11 cellular contexts compared by ENCODE assay signal in genomic region chr3:4835616-4836043, GRCh38.
DNase-seq lines count a peak whose midpoint lies in the region; ATAC-seq and TF ChIP-seq lines count a peak whose summit lies in the region.
"Had no signal": no experiment of that assay in that cellular context is flagged by ENCODE, and none has a peak within 500 bp of the region (broad histone marks: within the 10 kb centered on the region; RNA-seq: fewer than 3 reads in every experiment).

No MANE protein-coding gene starts in this region.

- intact Hi-C loops in lower lobe of right lung (cut with DNase I) = no loop called here

- no peaks in the 10 kb centered on the region for H3K9me3 ChIP-seq in lower lobe of right lung
- H3K9me3 ChIP-seq: SJSA1 had no signal

- H3K4me3 Mint-ChIP-seq in activated naive CD8-positive, alpha-beta T cell treated with anti-CD3 and anti-CD28 coated beads, Interleukin-2, amount 10 ng/mL, durations not matched to agents 7 days and 5 days = peak overlapping the region; percentile 81

- no peaks in the 10 kb centered on the region for H3K9me3 Mint-ChIP-seq in activated naive CD8-positive, alpha-beta T cell treated with anti-CD3 and anti-CD28 coated beads, Interleukin-2, amount 10 ng/mL, durations not matched to agents 7 days and 5 days

- peak overlapping the region; percentile 96 for H3K27ac Mint-ChIP-seq in activated naive CD8-positive, alpha-beta T cell treated with anti-CD3 and anti-CD28 coated beads, Interleukin-2, amount 10 ng/mL, durations not matched to agents 7 days and 5 days

- H3K36me3 Mint-ChIP-seq in activated naive CD8-positive, alpha-beta T cell treated with anti-CD3 and anti-CD28 coated beads, Interleukin-2, amount 10 ng/mL, durations not matched to agents 7 days and 5 days = peaks cover 39% of the 10 kb centered on the region

- H3K27ac ChIP-seq in lower lobe of right lung = no peak overlapping the region
- H3K27ac ChIP-seq: SJSA1 had no signal

- no peak overlapping the region for H3K4me3 ChIP-seq in lower lobe of right lung
- H3K4me3 ChIP-seq: SJSA1 had no signal

- H3K4me1 Mint-ChIP-seq in activated naive CD8-positive, alpha-beta T cell treated with anti-CD3 and anti-CD28 coated beads, Interleukin-2, amount 10 ng/mL, durations not matched to agents 7 days and 5 days = peaks cover 80% of the 10 kb centered on the region

- H3K36me3 ChIP-seq in lower lobe of right lung = peaks cover 15% of the 10 kb centered on the region
- H3K36me3 ChIP-seq: SJSA1 had no signal

- no peaks in the 10 kb centered on the region for H3K27me3 ChIP-seq in lower lobe of right lung (ENCODE audit: low read depth)
- H3K27me3 ChIP-seq: SJSA1 had no signal

- DNase-seq in activated CD4-positive, alpha-beta T cell treated with anti-CD3 and anti-CD28 coated beads for 48 hours = peak; percentile 31
- no peak for DNase-seq in activated CD4-positive, alpha-beta T cell treated with anti-CD3 and anti-CD28 coated beads, Interleukin-2, amount 50 U/mL, for 1 hour
- DNase-seq in NCI-H2029 (lab: John Stamatoyannopoulos, UW) (peak; percentile 59), renal cortical epithelial cell (ENCODE audit: low read depth) (peak; percentile 31), NCI-H2196 (lab: John Stamatoyannopoulos, UW; ENCODE audit: unreplicated experiment) (no peak), SHP77 (lab: John Stamatoyannopoulos, UW) (no peak), lower lobe of right lung (no peak)
- DNase-seq in activated naive CD8-positive, alpha-beta T cell treated with anti-CD3 and anti-CD28 coated beads, Interleukin-2, amount 10 ng/mL, durations not matched to agents 7 days and 5 days = no peak
- DNase-seq: cortex of kidney, NCI-H2171 had no signal

- no peak for TF ChIP-seq CTCF in lower lobe of right lung (IDR thresholded peaks at IDR 0.05)

- no peaks in the 10 kb centered on the region for H3K27me3 Mint-ChIP-seq in activated naive CD8-positive, alpha-beta T cell treated with anti-CD3 and anti-CD28 coated beads, Interleukin-2, amount 10 ng/mL, durations not matched to agents 7 days and 5 days

- ATAC-seq in activated naive CD8-positive, alpha-beta T cell treated with anti-CD3 and anti-CD28 coated beads, Interleukin-2, amount 10 ng/mL, durations not matched to agents 7 days and 5 days (ENCODE audit: low read depth) = no peak
- no peak for ATAC-seq in lower lobe of right lung

- peaks cover 41% of the 10 kb centered on the region for H3K4me1 ChIP-seq in lower lobe of right lung

- POLR2A ChIA-PET in activated naive CD8-positive, alpha-beta T cell treated with anti-CD3 and anti-CD28 coated beads, Interleukin-2, amount 10 ng/mL, durations not matched to agents 7 days and 5 days (lab: Charles Lee) = interaction anchor here (1.0 to 17.1 kb wide), 7 partner anchors 9 to 342 kb away, joined by 3 to 489 read pairs (median 13); partner anchors contain the start of genes BHLHE40 and ITPR1

Comparison
In these comparisons a context has a peak if more than half of its experiments do, and no peak if none do; other contexts are left out.
1. DNase-seq: peak in activated CD4-positive, alpha-beta T cell treated with anti-CD3 and anti-CD28 coated beads for 48 hours (single experiment), NCI-H2029 (single experiment) and renal cortical epithelial cell (single experiment); none in activated CD4-positive, alpha-beta T cell treated with anti-CD3 and anti-CD28 coated beads, Interleukin-2, amount 50 U/mL, for 1 hour (single experiment), activated naive CD8-positive, alpha-beta T cell treated with anti-CD3 and anti-CD28 coated beads, Interleukin-2, amount 10 ng/mL, durations not matched to agents 7 days and 5 days (single experiment), NCI-H2196 (single experiment), SHP77 (0 of 2) and lower lobe of right lung (single experiment).